Comparison of ENCODE assay signal across 1 cellular context in the genomic region with DNA sequence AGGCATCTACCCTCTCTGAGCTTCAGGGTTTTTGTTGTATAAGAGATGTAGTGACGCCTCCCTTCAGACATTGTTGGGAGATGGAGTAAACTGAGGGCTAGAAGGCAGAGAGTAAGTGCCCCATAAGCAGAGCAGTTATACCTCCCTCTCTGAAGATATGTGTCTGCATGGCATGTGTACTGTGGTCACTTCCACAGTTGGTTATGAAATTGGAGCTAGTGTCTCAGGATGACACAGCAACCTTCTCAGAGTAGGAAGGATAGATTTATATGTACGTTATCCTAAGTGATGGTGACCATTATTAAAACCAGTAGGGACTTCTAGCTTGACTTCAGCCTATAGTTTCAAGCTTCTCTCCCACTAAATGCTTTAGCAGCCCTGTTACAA.
TF ChIP-seq lines count a peak whose summit lies in the region.

No MANE protein-coding gene starts in this region.

TF ChIP-seq in IMR-90, 13 proteins besides CTCF, POLR2A, EP300 and RAD21 (continued from another document):
- TF ChIP-seq, protein P1, sequence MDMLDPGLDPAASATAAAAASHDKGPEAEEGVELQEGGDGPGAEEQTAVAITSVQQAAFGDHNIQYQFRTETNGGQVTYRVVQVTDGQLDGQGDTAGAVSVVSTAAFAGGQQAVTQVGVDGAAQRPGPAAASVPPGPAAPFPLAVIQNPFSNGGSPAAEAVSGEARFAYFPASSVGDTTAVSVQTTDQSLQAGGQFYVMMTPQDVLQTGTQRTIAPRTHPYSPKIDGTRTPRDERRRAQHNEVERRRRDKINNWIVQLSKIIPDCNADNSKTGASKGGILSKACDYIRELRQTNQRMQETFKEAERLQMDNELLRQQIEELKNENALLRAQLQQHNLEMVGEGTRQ (IDR thresholded peaks at IDR 0.05; ENCODE audit: low read depth, low read length), result no peak
- no peak for TF ChIP-seq SMC3 (IDR thresholded peaks at IDR 0.05; ENCODE audit: low read depth, low read length)
- TF ChIP-seq, protein P2, sequence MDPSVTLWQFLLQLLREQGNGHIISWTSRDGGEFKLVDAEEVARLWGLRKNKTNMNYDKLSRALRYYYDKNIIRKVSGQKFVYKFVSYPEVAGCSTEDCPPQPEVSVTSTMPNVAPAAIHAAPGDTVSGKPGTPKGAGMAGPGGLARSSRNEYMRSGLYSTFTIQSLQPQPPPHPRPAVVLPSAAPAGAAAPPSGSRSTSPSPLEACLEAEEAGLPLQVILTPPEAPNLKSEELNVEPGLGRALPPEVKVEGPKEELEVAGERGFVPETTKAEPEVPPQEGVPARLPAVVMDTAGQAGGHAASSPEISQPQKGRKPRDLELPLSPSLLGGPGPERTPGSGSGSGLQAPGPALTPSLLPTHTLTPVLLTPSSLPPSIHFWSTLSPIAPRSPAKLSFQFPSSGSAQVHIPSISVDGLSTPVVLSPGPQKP (IDR thresholded peaks at IDR 0.05; ENCODE audit: borderline replicate concordance, low read depth, low read length), result no peak
- TF ChIP-seq RCOR1 (IDR thresholded peaks at IDR 0.05; ENCODE audit: insufficient replicate concordance, low read length), result no peak
- no peak for TF ChIP-seq BHLHE40 (IDR thresholded peaks at IDR 0.05; ENCODE audit: low read depth, low read length)
- TF ChIP-seq CEBPB (IDR thresholded peaks at IDR 0.05; ENCODE audit: low read depth, low read length), result peak; percentile 47; the same call in 1 of the 2 replicates
